ENCODE assay signal across 18 cellular contexts in the genomic region with DNA sequence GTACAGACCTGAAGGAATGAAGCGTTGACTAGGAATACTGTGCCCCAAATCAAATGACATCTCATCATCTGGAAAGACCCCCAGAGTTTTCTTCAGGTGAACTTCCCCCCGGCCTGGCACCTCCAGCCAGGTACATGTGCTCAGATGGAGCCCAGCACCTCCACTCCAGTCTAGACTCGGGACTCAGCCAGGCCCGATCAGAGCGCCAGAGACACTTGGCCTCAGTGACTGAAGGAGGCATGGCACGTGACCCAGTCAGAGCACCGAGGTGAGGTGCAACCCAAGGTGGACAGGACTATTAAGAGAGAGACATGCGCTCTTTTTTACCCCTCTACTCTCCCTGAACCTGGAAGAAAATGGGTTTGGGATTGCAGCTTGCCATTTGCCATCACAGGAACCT. TPM values are rescaled to one million over a fixed set of nuclear protein-coding genes. Genes with fewer than 3 reads are reported as not detected.
A peak's percentile ranks its signal among the peaks of the same experiment; 100 is the strongest.
DNase-seq lines count a peak whose midpoint lies in the region; ATAC-seq, FAIRE-seq and TF ChIP-seq lines count a peak whose summit lies in the region.
"Had no signal": no experiment of that assay in that cellular context is flagged by ENCODE, and none has a peak within 500 bp of the region (broad histone marks: within the 10 kb centered on the region; RNA-seq: fewer than 3 reads in every experiment).

No MANE protein-coding gene starts in this region.

- H3K27ac ChIP-seq in CD8-positive, alpha-beta T cell (ENCODE audit: low read depth, low read length): no peak overlapping the region
- no peak overlapping the region for H3K27ac ChIP-seq in upper lobe of left lung
- H3K27ac ChIP-seq: 22Rv1; BLaER1 treated with 17β-estradiol and CSF1 and Interleukin-3, amounts not matched to agents 10 nM and 100 nM; Peyer's patch had no signal

- H3K27me3 Mint-ChIP-seq in activated CD4-positive, alpha-beta T cell treated with anti-CD3 and anti-CD28 coated beads, Interleukin-2, amount 10 ng/mL, durations not matched to agents 24 days and 14 days: no peaks in the 10 kb centered on the region
- no peaks in the 10 kb centered on the region for H3K27me3 Mint-ChIP-seq in activated CD4-positive, alpha-beta T cell treated with anti-CD3 and anti-CD28 coated beads, Interleukin-2, amount 10 ng/mL, durations not matched to agents 7 days and 5 days
- H3K27me3 Mint-ChIP-seq in CD8-positive, alpha-beta T cell (ENCODE audit: low read depth): no peaks in the 10 kb centered on the region
- H3K27me3 Mint-ChIP-seq: IgD-negative memory B cell had no signal

- H3K9me3 Mint-ChIP-seq in activated CD4-positive, alpha-beta T cell treated with anti-CD3 and anti-CD28 coated beads, Interleukin-2, amount 10 ng/mL, durations not matched to agents 24 days and 14 days: no peaks in the 10 kb centered on the region
- H3K9me3 Mint-ChIP-seq in activated CD4-positive, alpha-beta T cell treated with anti-CD3 and anti-CD28 coated beads, Interleukin-2, amount 10 ng/mL, durations not matched to agents 7 days and 5 days: no peaks in the 10 kb centered on the region
- no peaks in the 10 kb centered on the region for H3K9me3 Mint-ChIP-seq in CD8-positive, alpha-beta T cell
- H3K9me3 Mint-ChIP-seq: IgD-negative memory B cell had no signal

- TF ChIP-seq CTCF in CD8-positive, alpha-beta T cell (IDR thresholded peaks at IDR 0.05): no peak
- TF ChIP-seq CTCF in bronchial epithelial cell (IDR thresholded peaks at IDR 0.05; ENCODE audit: insufficient read depth, low read length, severe bottlenecking) (no peak), upper lobe of left lung (IDR thresholded peaks at IDR 0.05) (no peak)

- peaks cover 5% of the 10 kb centered on the region for H3K4me1 Mint-ChIP-seq in activated CD4-positive, alpha-beta T cell treated with anti-CD3 and anti-CD28 coated beads, Interleukin-2, amount 10 ng/mL, durations not matched to agents 24 days and 14 days
- peaks cover 4% of the 10 kb centered on the region for H3K4me1 Mint-ChIP-seq in activated CD4-positive, alpha-beta T cell treated with anti-CD3 and anti-CD28 coated beads, Interleukin-2, amount 10 ng/mL, durations not matched to agents 7 days and 5 days
- peaks cover 22% of the 10 kb centered on the region for H3K4me1 Mint-ChIP-seq in CD8-positive, alpha-beta T cell (ENCODE audit: low read depth)

- CTCF ChIA-PET in activated CD4-positive, alpha-beta T cell treated with anti-CD3 and anti-CD28 coated beads, Interleukin-2, amount 10 ng/mL, durations not matched to agents 7 days and 5 days (lab: Charles Lee): no interaction called here
- CTCF ChIA-PET in CD8-positive, alpha-beta T cell (lab: Charles Lee): interaction anchor here (1.2 kb wide), 1 partner anchor 114 kb away, joined by 3 read pairs; no protein-coding TSS in a partner anchor

- no peaks in the 10 kb centered on the region for H3K4me1 ChIP-seq in CD8-positive, alpha-beta T cell (ENCODE audit: insufficient read depth, low read length)
- peaks cover 0 to 8% (median 7%) of the 10 kb centered on the region in 4 donors for H3K4me1 ChIP-seq in upper lobe of left lung
- H3K4me1 ChIP-seq: Peyer's patch had no signal

- no peak for TF ChIP-seq POLR2A in upper lobe of left lung (IDR thresholded peaks at IDR 0.05)

- H3K27ac Mint-ChIP-seq in activated CD4-positive, alpha-beta T cell treated with anti-CD3 and anti-CD28 coated beads, Interleukin-2, amount 10 ng/mL, durations not matched to agents 24 days and 14 days: no peak overlapping the region
- no peak overlapping the region for H3K27ac Mint-ChIP-seq in activated CD4-positive, alpha-beta T cell treated with anti-CD3 and anti-CD28 coated beads, Interleukin-2, amount 10 ng/mL, durations not matched to agents 7 days and 5 days
- H3K27ac Mint-ChIP-seq in CD8-positive, alpha-beta T cell: peak overlapping the region; percentile 72

- POLR2A ChIA-PET in activated CD4-positive, alpha-beta T cell treated with anti-CD3 and anti-CD28 coated beads, Interleukin-2, amount 10 ng/mL, durations not matched to agents 7 days and 5 days (lab: Charles Lee): no interaction called here
- POLR2A ChIA-PET in CD8-positive, alpha-beta T cell (lab: Charles Lee): no interaction called here

- no peak overlapping the region for H3K4me3 ChIP-seq in CD8-positive, alpha-beta T cell (ENCODE audit: low read depth, low read length)
- no peak overlapping the region for H3K4me3 ChIP-seq in bronchial epithelial cell (ENCODE audit: low read depth, low read length)
- no peak overlapping the region for H3K4me3 ChIP-seq in upper lobe of left lung
- H3K4me3 ChIP-seq: BLaER1 treated with 17β-estradiol and CSF1 and Interleukin-3, amounts not matched to agents 10 nM and 100 nM; Peyer's patch had no signal

- peaks cover 12% of the 10 kb centered on the region for H3K36me3 ChIP-seq in CD8-positive, alpha-beta T cell (ENCODE audit: insufficient read depth, low read length)
- H3K36me3 ChIP-seq in bronchial epithelial cell (ENCODE audit: control insufficient read depth, insufficient read depth, low read length): peaks cover 1% of the 10 kb centered on the region
- H3K36me3 ChIP-seq in upper lobe of left lung: peaks cover 0 to 37% (median 16%) of the 10 kb centered on the region in 4 donors

- no peak overlapping the region for H3K4me3 Mint-ChIP-seq in activated CD4-positive, alpha-beta T cell treated with anti-CD3 and anti-CD28 coated beads, Interleukin-2, amount 10 ng/mL, durations not matched to agents 24 days and 14 days
- no peak overlapping the region for H3K4me3 Mint-ChIP-seq in activated CD4-positive, alpha-beta T cell treated with anti-CD3 and anti-CD28 coated beads, Interleukin-2, amount 10 ng/mL, durations not matched to agents 7 days and 5 days
- no peak overlapping the region for H3K4me3 Mint-ChIP-seq in CD8-positive, alpha-beta T cell
- H3K4me3 Mint-ChIP-seq: IgD-negative memory B cell had no signal

- 83 to 86% methylated on average over 7 to 8 of the region's 8 CpGs for WGBS in upper lobe of left lung, 2 donors

- peak; percentile 48 for DNase-seq in activated CD4-positive, alpha-beta T cell treated with anti-CD3 and anti-CD28 coated beads, Interleukin-2, amount 10 ng/mL, durations not matched to agents 24 days and 14 days
- no peak for DNase-seq in activated CD4-positive, alpha-beta T cell treated with anti-CD3 and anti-CD28 coated beads, Interleukin-2, amount 10 ng/mL, durations not matched to agents 7 days and 5 days
- DNase-seq in CD8-positive, alpha-beta T cell: no peak
- DNase-seq in bronchial epithelial cell (ENCODE audit: low read depth): no peak
- peak in 1 of 2 donors; percentile 2 for DNase-seq in upper lobe of left lung
- no peak for DNase-seq in SKM-1 (lab: John Stamatoyannopoulos, UW; ENCODE audit: unreplicated experiment)
- DNase-seq in LoVo (ENCODE audit: low spot score): no peak
- DNase-seq: ACHN, NCI-H1694, NCI-H2081 treated with DMSO at 0.1 percent for 48 hours, NCI-H2171 treated with DMSO at 0.1 percent for 48 hours, NCI-H526, Peyer's patch had no signal

- H3K9me3 ChIP-seq in CD8-positive, alpha-beta T cell (ENCODE audit: low read length): no peaks in the 10 kb centered on the region
- no peaks in the 10 kb centered on the region for H3K9me3 ChIP-seq in upper lobe of left lung
- H3K9me3 ChIP-seq: BLaER1 treated with 17β-estradiol and CSF1 and Interleukin-3, amounts not matched to agents 10 nM and 100 nM; Peyer's patch had no signal

- FAIRE-seq in bronchial epithelial cell (lab: Jason Lieb, UNC): peak; percentile 32
- FAIRE-seq: H54 had no signal

- TF ChIP-seq EP300 in upper lobe of left lung (IDR thresholded peaks at IDR 0.05): no peak

- H3K36me3 Mint-ChIP-seq in activated CD4-positive, alpha-beta T cell treated with anti-CD3 and anti-CD28 coated beads, Interleukin-2, amount 10 ng/mL, durations not matched to agents 24 days and 14 days (ENCODE audit: low read depth): peaks cover 39% of the 10 kb centered on the region
- H3K36me3 Mint-ChIP-seq in activated CD4-positive, alpha-beta T cell treated with anti-CD3 and anti-CD28 coated beads, Interleukin-2, amount 10 ng/mL, durations not matched to agents 7 days and 5 days (ENCODE audit: low read depth): peaks cover 56% of the 10 kb centered on the region
- peaks cover 71% of the 10 kb centered on the region for H3K36me3 Mint-ChIP-seq in CD8-positive, alpha-beta T cell

- ATAC-seq in CD8-positive, alpha-beta T cell: no peak
- peak; percentile 34 to 55 for ATAC-seq in upper lobe of left lung (ENCODE audit: low FRiP score in 2 of 2)
- ATAC-seq in HG02970 (IDR thresholded peaks at IDR 0.05; ENCODE audit: low FRiP score, unreplicated experiment): no peak

- no peaks in the 10 kb centered on the region for H3K27me3 ChIP-seq in CD8-positive, alpha-beta T cell (ENCODE audit: insufficient read depth, low read length)
- H3K27me3 ChIP-seq in bronchial epithelial cell (ENCODE audit: control insufficient read depth, insufficient read depth, low read length) (no peaks in the 10 kb centered on the region), upper lobe of left lung (no peaks in the 10 kb centered on the region)
- H3K27me3 ChIP-seq: BLaER1 treated with 17β-estradiol and CSF1 and Interleukin-3, amounts not matched to agents 10 nM and 100 nM; Peyer's patch had no signal

- intact Hi-C loops in activated CD4-positive, alpha-beta T cell treated with anti-CD3 and anti-CD28 coated beads, Interleukin-2, amount 10 ng/mL, durations not matched to agents 24 days and 14 days (cut with micrococcal nuclease): no loop called here
- intact Hi-C loops in CD8-positive, alpha-beta T cell (cut with DNase I, micrococcal nuclease): loop anchor here (10.0 kb wide), 2 partner anchors 117 to 363 kb away; no protein-coding TSS in a partner anchor

RNA-seq across cellular contexts. Expression of gene CD47, which starts 48.5 kb away (rescaled TPM):
- 104 and 109 TPM in 2 replicates for total RNA-seq in activated CD4-positive, alpha-beta T cell treated with anti-CD3 and anti-CD28 coated beads, Interleukin-2, amount 10 ng/mL, durations not matched to agents 24 days and 14 days
- total RNA-seq in activated CD4-positive, alpha-beta T cell treated with anti-CD3 and anti-CD28 coated beads, Interleukin-2, amount 10 ng/mL, durations not matched to agents 7 days and 5 days: 100 to 1,000 TPM; 145 to 161 TPM
- 100 to 1,000 TPM; 118 to 125 TPM for total RNA-seq in CD8-positive, alpha-beta T cell
- 38.0 and 60.0 TPM in 2 replicates for total RNA-seq in bronchial epithelial cell
- 100 to 1,000 TPM in 4 of 6 donors, 10 to 100 TPM in 2; 79.6 to 352 (median 229) TPM for total RNA-seq in upper lobe of left lung

Comparison
In these comparisons a context has a peak if more than half of its experiments do, and no peak if none do; other contexts are left out.
1. ATAC-seq: peak in upper lobe of left lung (2 of 2); none in CD8-positive, alpha-beta T cell (single experiment) and HG02970 (single experiment).